Comparison of ENCODE assay signal across 13 cellular contexts in the genomic region with DNA sequence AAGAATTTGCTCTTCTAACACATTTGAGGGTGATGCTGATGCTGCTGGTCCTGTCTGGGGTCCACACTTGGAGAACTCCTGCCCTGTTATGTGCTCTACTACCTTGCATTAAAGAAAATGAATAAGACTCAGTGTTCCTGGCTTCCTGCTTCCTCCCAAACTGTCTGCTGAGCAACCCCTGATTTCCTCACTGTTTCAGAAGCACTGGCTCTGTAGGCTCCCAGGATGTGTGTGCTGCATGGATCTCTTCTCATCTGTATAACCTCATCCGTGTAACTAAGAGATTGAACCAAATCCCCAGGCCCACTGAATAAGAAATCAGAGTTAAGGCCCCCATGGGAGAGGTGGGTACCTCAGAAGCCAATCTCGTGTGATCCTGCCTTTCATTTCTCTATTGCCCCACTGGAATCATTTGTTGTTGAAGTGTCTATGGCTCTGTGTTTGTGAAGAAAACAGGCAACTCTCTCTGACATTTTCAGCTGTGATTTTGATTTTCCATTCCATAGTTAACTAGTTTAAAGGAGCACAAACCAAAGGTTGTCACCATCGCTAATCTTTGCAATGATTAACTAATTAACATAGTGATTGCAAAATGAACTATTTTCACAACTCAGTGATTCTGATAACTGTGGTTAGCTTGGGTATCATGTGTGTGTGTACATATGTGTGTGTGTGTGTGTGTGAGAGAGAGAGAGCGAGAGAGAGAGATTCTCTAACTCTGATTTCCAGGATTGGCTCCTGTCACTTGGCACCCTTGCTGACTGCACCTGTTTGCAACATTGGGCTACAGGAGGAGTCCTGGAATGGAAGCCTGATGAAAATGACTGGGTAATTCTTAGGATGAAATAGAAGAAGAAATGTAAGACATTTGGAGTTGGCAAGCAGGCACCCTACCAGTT.
"Had no signal": no experiment of that assay in that cellular context is flagged by ENCODE, and none has a peak within 500 bp of the region (broad histone marks: within the 10 kb centered on the region; RNA-seq: fewer than 3 reads in every experiment).

No MANE protein-coding gene starts in this region.

- H3K27ac ChIP-seq: breast epithelium, left ventricle myocardium inferior, neural progenitor cell, pancreas, right atrium auricular region, suprapubic skin, upper lobe of left lung had no signal

- H3K4me3 ChIP-seq: breast epithelium, left ventricle myocardium inferior, neural progenitor cell, pancreas, right atrium auricular region, suprapubic skin, upper lobe of left lung had no signal

- FAIRE-seq: pancreas had no signal

- H3K36me3 ChIP-seq: breast epithelium, left ventricle myocardium inferior, neural progenitor cell, pancreas, right atrium auricular region, suprapubic skin, upper lobe of left lung had no signal

- H3K4me2 ChIP-seq: neural progenitor cell had no signal

- H3K9ac ChIP-seq: neural progenitor cell had no signal

- H3K4me1 ChIP-seq: breast epithelium, left ventricle myocardium inferior, neural progenitor cell, pancreas, right atrium auricular region, suprapubic skin, upper lobe of left lung had no signal

- DNase-seq: activated effector memory CD4-positive, alpha-beta T cell treated with Interleukin-2 at 50 U/mL for 16 hours; activated T-cell treated with anti-CD3 and anti-CD28 coated beads, Interleukin-2, amount 50 U/mL, for 1 hour; anterior cingulate cortex; left ventricle myocardium inferior; pancreas; stimulated activated CD4-positive, alpha-beta T cell treated with anti-CD3 and anti-CD28 coated beads, Interleukin-12 subunit alpha, Interleukin-12 subunit beta, amount 100 ng/mL, for 4 hours; stimulated activated naive CD4-positive, alpha-beta T cell treated with Interleukin-2 at 50 U/mL for 16 hours; upper lobe of left lung had no signal

- H3K9me3 ChIP-seq: breast epithelium, pancreas, suprapubic skin, upper lobe of left lung had no signal

- ATAC-seq: esophagus mucosa had no signal

- H2AFZ ChIP-seq: neural progenitor cell had no signal

- H3K27me3 ChIP-seq: breast epithelium, neural progenitor cell, pancreas, right atrium auricular region, suprapubic skin, upper lobe of left lung had no signal
